Comparison of ENCODE assay signal across 17 cellular contexts in the genomic region with DNA sequence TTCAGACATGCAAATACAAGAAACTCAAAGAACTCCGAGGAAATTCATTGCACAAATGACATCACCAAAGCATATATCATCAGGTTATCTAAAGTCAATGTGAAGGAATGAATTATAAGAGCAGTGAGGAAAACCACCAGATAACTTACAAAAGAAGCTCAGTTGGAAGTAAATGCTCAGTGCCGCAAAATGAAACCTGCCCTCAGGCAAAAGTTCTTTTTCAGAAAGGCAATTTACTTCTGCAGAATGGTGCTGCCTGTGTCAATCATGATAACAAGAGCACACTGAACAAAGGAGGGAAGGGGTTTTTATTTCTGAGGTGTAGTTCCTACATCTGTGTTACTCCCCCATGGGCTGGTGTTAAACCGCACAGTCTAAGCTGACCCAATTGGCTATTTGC.
DNase-seq lines count a peak whose midpoint lies in the region; ATAC-seq and TF ChIP-seq lines count a peak whose summit lies in the region.
"Had no signal": no experiment of that assay in that cellular context is flagged by ENCODE, and none has a peak within 500 bp of the region (broad histone marks: within the 10 kb centered on the region; RNA-seq: fewer than 3 reads in every experiment).

No MANE protein-coding gene starts in this region.

- H3K27ac ChIP-seq in HEK293 (ENCODE audit: extremely low read depth, low read depth, low read length) (no peak overlapping the region), endodermal cell (ENCODE audit: low read depth, low read length) (no peak overlapping the region), neural progenitor cell (no peak overlapping the region), WERI-Rb-1 (no peak overlapping the region)
- H3K27ac ChIP-seq: GM23248 had no signal

- no peaks in the 10 kb centered on the region for H3K79me2 ChIP-seq in neural progenitor cell (ENCODE audit: low read depth)

- H3K9ac ChIP-seq in endodermal cell (ENCODE audit: extremely low read depth, low read length, poor library complexity, severe bottlenecking) (no peak overlapping the region), neural progenitor cell (no peak overlapping the region)
- H3K9ac ChIP-seq: GM23248 had no signal

- H3F3A ChIP-seq in neural progenitor cell (ENCODE audit: low read depth), result no peaks in the 10 kb centered on the region

- H3K36me3 Mint-ChIP-seq in endodermal cell (ENCODE audit: low read depth), result no peaks in the 10 kb centered on the region
- no peaks in the 10 kb centered on the region for H3K36me3 Mint-ChIP-seq in neural progenitor cell

- no peak for ATAC-seq in GM19035 (IDR thresholded peaks at IDR 0.05; ENCODE audit: unreplicated experiment)

- no peak for TF ChIP-seq CTCF in HEK293 (tag by site-specific recombination; IDR thresholded peaks at IDR 0.05)
- no peak for TF ChIP-seq CTCF in endodermal cell (conservative IDR thresholded peaks at IDR 0.05)
- TF ChIP-seq CTCF in neural progenitor cell (IDR thresholded peaks at IDR 0.05), result no peak
- no peak for TF ChIP-seq CTCF in WERI-Rb-1 (IDR thresholded peaks at IDR 0.05; ENCODE audit: low read depth, low read length)

- H3K4me1 Mint-ChIP-seq in endodermal cell (peaks cover 12% of the 10 kb centered on the region), neural progenitor cell (no peaks in the 10 kb centered on the region)
- H3K4me1 Mint-ChIP-seq: B cell had no signal

- no peaks in the 10 kb centered on the region for H3K27me3 Mint-ChIP-seq in endodermal cell (ENCODE audit: insufficient read depth)
- H3K27me3 Mint-ChIP-seq in neural progenitor cell (ENCODE audit: insufficient read depth, low read depth), result peaks cover 11% of the 10 kb centered on the region
- H3K27me3 Mint-ChIP-seq: B cell; CD4-positive, alpha-beta T cell had no signal

- CTCF ChIA-PET in HEK293 (lab: Yijun Ruan, JAX), result interaction anchor here (1.2 kb wide), 1 partner anchor 14 kb away, joined by 3 read pairs; no protein-coding TSS in a partner anchor

- POLR2A ChIA-PET in HEK293 (lab: Yijun Ruan, JAX), result no interaction called here

- peak; percentile 14 for DNase-seq in NCI-H69 (lab: John Stamatoyannopoulos, UW)
- DNase-seq in endodermal cell, result no peak
- no peak for DNase-seq in neural progenitor cell (ENCODE audit: low spot score)
- DNase-seq in WERI-Rb-1, result no peak
- no peak for DNase-seq in NCI-H446 treated with DMSO at 0.1 percent for 48 hours (lab: John Stamatoyannopoulos, UW)
- DNase-seq in activated naive CD4-positive, alpha-beta T cell treated with anti-CD3 and anti-CD28 coated beads, Interleukin-2, amount 50 U/mL, for 16 hours, result no peak
- DNase-seq: C1 segment of cervical spinal cord; CD4-positive, alpha-beta T cell; DMS79 treated with DMSO at 0.1 percent for 48 hours; EL; GDM1; GM23248; H7; IMR-90 had no signal

- H3K27me3 ChIP-seq in endodermal cell (ENCODE audit: control insufficient read depth, insufficient read depth, low read length, poor library complexity, severe bottlenecking), result no peaks in the 10 kb centered on the region
- H3K27me3 ChIP-seq in neural progenitor cell, result no peaks in the 10 kb centered on the region
- H3K27me3 ChIP-seq in WERI-Rb-1 (ENCODE audit: insufficient read depth, low read depth, severe bottlenecking), result no peaks in the 10 kb centered on the region

- H3K4me3 ChIP-seq in HEK293 (ENCODE audit: low read depth, low read length), result no peak overlapping the region
- peak overlapping the region; percentile 27 for H3K4me3 ChIP-seq in endodermal cell (ENCODE audit: low read length)
- H3K4me3 ChIP-seq in neural progenitor cell, result no peak overlapping the region
- no peak overlapping the region for H3K4me3 ChIP-seq in WERI-Rb-1 (ENCODE audit: low read depth, low read length)
- H3K4me3 ChIP-seq: GM23248 had no signal

- no peak overlapping the region for H3K4me2 ChIP-seq in neural progenitor cell

- H3K4me3 Mint-ChIP-seq in endodermal cell, result no peak overlapping the region
- H3K4me3 Mint-ChIP-seq in neural progenitor cell, result no peak overlapping the region
- H3K4me3 Mint-ChIP-seq: B cell; CD4-positive, alpha-beta T cell had no signal

- peak overlapping the region; percentile 68 for H2AFZ ChIP-seq in neural progenitor cell (replicated peaks)
- H2AFZ ChIP-seq: GM23248 had no signal

- no peaks in the 10 kb centered on the region for H3K36me3 ChIP-seq in HEK293 (ENCODE audit: control insufficient read depth in 2 of 2, insufficient read depth in 1 of 2, low read length in 2 of 2)
- no peaks in the 10 kb centered on the region for H3K36me3 ChIP-seq in endodermal cell (ENCODE audit: control insufficient read depth, insufficient read depth, low read length)
- no peaks in the 10 kb centered on the region for H3K36me3 ChIP-seq in neural progenitor cell
- no peaks in the 10 kb centered on the region for H3K36me3 ChIP-seq in WERI-Rb-1

- H3K27ac Mint-ChIP-seq in endodermal cell (no peak overlapping the region), neural progenitor cell (no peak overlapping the region)
- H3K27ac Mint-ChIP-seq: B cell; CD4-positive, alpha-beta T cell had no signal

- WGBS in endodermal cell (ENCODE audit: insufficient coverage in 1 of 2, insufficient read length in 1 of 2), 2 experiments, result 90 to 97% methylated on average over 2 to 3 of the region's 3 CpGs

- H3K9me3 ChIP-seq in HEK293 (ENCODE audit: control insufficient read depth, insufficient read depth, low read depth, low read length) (no peaks in the 10 kb centered on the region), endodermal cell (ENCODE audit: control insufficient read depth, low read length) (peaks cover 36% of the 10 kb centered on the region), neural progenitor cell (ENCODE audit: low read depth) (no peaks in the 10 kb centered on the region), WERI-Rb-1 (ENCODE audit: severe bottlenecking) (no peaks in the 10 kb centered on the region)

- no peaks in the 10 kb centered on the region for H4K20me1 ChIP-seq in neural progenitor cell (ENCODE audit: low read depth)

- H3K4me1 ChIP-seq in HEK293 (ENCODE audit: control insufficient read depth, insufficient read depth, low read length) (no peaks in the 10 kb centered on the region), endodermal cell (ENCODE audit: control insufficient read depth, insufficient read depth, low read length) (peaks cover 13% of the 10 kb centered on the region), neural progenitor cell (peaks cover 4% of the 10 kb centered on the region)

- H3K9me3 Mint-ChIP-seq in endodermal cell (peaks cover 9% of the 10 kb centered on the region), neural progenitor cell (peaks cover 4% of the 10 kb centered on the region)

TF ChIP-seq in HEK293, 187 proteins besides CTCF, POLR2A, EP300 and RAD21:
- TF ChIP-seq ZNF335 (tag by site-specific recombination; conservative IDR thresholded peaks at IDR 0.05), result no peak
- peak; percentile 87 for TF ChIP-seq SETDB1 (IDR thresholded peaks at IDR 0.05; ENCODE audit: insufficient read length, low read length)
- peak; percentile 75 for TF ChIP-seq FEZF1 (tag by site-specific recombination; IDR thresholded peaks at IDR 0.05)
- TF ChIP-seq KLF17 (tag by site-specific recombination; IDR thresholded peaks at IDR 0.05), result no peak
- TF ChIP-seq SCRT2 (tag by site-specific recombination; IDR thresholded peaks at IDR 0.05), result no peak
- peak; percentile 95; the same call in 1 of the 2 replicates for TF ChIP-seq TRIM28 (IDR thresholded peaks at IDR 0.05; ENCODE audit: borderline replicate concordance, low read length)
- TF ChIP-seq ZNF529 (tag by site-specific recombination; IDR thresholded peaks at IDR 0.05; ENCODE audit: insufficient replicate concordance), result no peak
